Comparison of ENCODE assay signal across 26 cellular contexts in genomic region chr17:33934696-33935095, GRCh38.
DNase-seq lines count a peak whose midpoint lies in the region; ATAC-seq, FAIRE-seq and TF ChIP-seq lines count a peak whose summit lies in the region.
"Had no signal": no experiment of that assay in that cellular context is flagged by ENCODE, and none has a peak within 500 bp of the region (broad histone marks: within the 10 kb centered on the region; RNA-seq: fewer than 3 reads in every experiment).

No MANE protein-coding gene starts in this region.

- DNase-seq in K562 (ENCODE audit: extremely low read depth in 1 of 4, low spot score in 3 of 4) (peak in 2 of 4 experiments; percentile 42 to 47), mesenteric fat pad (ENCODE audit: low spot score) (peak; percentile 51), pancreas (no peak)
- DNase-seq in stimulated activated effector memory CD8-positive, alpha-beta T cell treated with anti-CD3 and anti-CD28 coated beads, Interleukin-12 subunit alpha, Interleukin-12 subunit beta, amount 100 ng/mL, for 72 hours (ENCODE audit: low spot score in 2 of 2): no peak
- DNase-seq in stimulated activated naive B cell treated with anti-CD40 and anti-IgM and Interleukin-4, amounts not matched to agents 10 μg/mL and 1 μg/mL and 100 μg/mL, for 72 hours: no peak
- DNase-seq: ACHN; BE2C; C1 segment of cervical spinal cord; CD4-positive, alpha-beta memory T cell; CD4-positive, CD25-positive, alpha-beta regulatory T cell; CD8-positive, alpha-beta memory T cell; COR-L47; DMS 273 treated with DMSO at 0.1 percent for 48 hours; DMS153; DMS53; DMS79; DND-41; EL; GDM1 had no signal

- no peaks in the 10 kb centered on the region for H3K9me3 Mint-ChIP-seq in stimulated activated effector memory CD8-positive, alpha-beta T cell treated with anti-CD3 and anti-CD28 coated beads, Interleukin-12 subunit alpha, Interleukin-12 subunit beta, amount 100 ng/mL, for 72 hours
- H3K9me3 Mint-ChIP-seq in stimulated activated naive B cell treated with anti-CD40 and anti-IgM and Interleukin-4, amounts not matched to agents 10 μg/mL and 1 μg/mL and 100 μg/mL, for 72 hours: no peaks in the 10 kb centered on the region
- H3K9me3 Mint-ChIP-seq: CD4-positive, alpha-beta memory T cell; CD8-positive, alpha-beta memory T cell had no signal

- no peak overlapping the region for H3K4me3 Mint-ChIP-seq in stimulated activated effector memory CD8-positive, alpha-beta T cell treated with anti-CD3 and anti-CD28 coated beads, Interleukin-12 subunit alpha, Interleukin-12 subunit beta, amount 100 ng/mL, for 72 hours
- H3K4me3 Mint-ChIP-seq in stimulated activated naive B cell treated with anti-CD40 and anti-IgM and Interleukin-4, amounts not matched to agents 10 μg/mL and 1 μg/mL and 100 μg/mL, for 72 hours: no peak overlapping the region
- H3K4me3 Mint-ChIP-seq: CD14-positive monocyte; CD4-positive, alpha-beta memory T cell; CD4-positive, CD25-positive, alpha-beta regulatory T cell; CD8-positive, alpha-beta memory T cell had no signal

- H2AFZ ChIP-seq in K562 (ENCODE audit: low read depth, low read length): no peak overlapping the region

- no peaks in the 10 kb centered on the region for H4K20me1 ChIP-seq in K562 (replicated peaks; ENCODE audit: control insufficient read depth, insufficient read depth, low read length)
- H4K20me1 ChIP-seq: BLaER1 had no signal

- H3K27me3 ChIP-seq in K562 (ENCODE audit: control insufficient read depth in 2 of 2, insufficient read depth in 2 of 2, low read length in 2 of 2): no peaks in the 10 kb centered on the region
- H3K27me3 ChIP-seq in pancreas: no peaks in the 10 kb centered on the region
- H3K27me3 ChIP-seq: BE2C, BLaER1 had no signal

- H3K4me1 ChIP-seq in K562 (replicated peaks in 1 of 2; ENCODE audit: control insufficient read depth in 2 of 2, insufficient read depth in 2 of 2, low read length in 2 of 2) (peaks cover 31 to 53% of the 10 kb centered on the region in 2 experiments; a peak in 4 of 5 replicates), pancreas (peaks cover 0 to 6% (median 0%) of the 10 kb centered on the region in 3 donors)
- H3K4me1 ChIP-seq: BLaER1 had no signal

- TF ChIP-seq RAD21 in K562 (CRISPR knock-in tag; conservative IDR thresholded peaks at IDR 0.05 in 1 of 2, IDR thresholded peaks at IDR 0.05 in 1 of 2): no peak

- H3K9ac ChIP-seq in K562 (ENCODE audit: insufficient read depth in 1 of 2, low read depth in 2 of 2, low read length in 2 of 2): no peak overlapping the region
- H3K9ac ChIP-seq: BLaER1 had no signal

- H3K36me3 Mint-ChIP-seq in stimulated activated effector memory CD8-positive, alpha-beta T cell treated with anti-CD3 and anti-CD28 coated beads, Interleukin-12 subunit alpha, Interleukin-12 subunit beta, amount 100 ng/mL, for 72 hours: no peaks in the 10 kb centered on the region
- H3K36me3 Mint-ChIP-seq in stimulated activated naive B cell treated with anti-CD40 and anti-IgM and Interleukin-4, amounts not matched to agents 10 μg/mL and 1 μg/mL and 100 μg/mL, for 72 hours: no peaks in the 10 kb centered on the region
- H3K36me3 Mint-ChIP-seq: CD14-positive monocyte; CD4-positive, alpha-beta memory T cell; CD4-positive, CD25-positive, alpha-beta regulatory T cell; CD8-positive, alpha-beta memory T cell had no signal

- WGBS in K562 (ENCODE audit: insufficient coverage, low coverage, missing lambda C conversion rate): 64% methylated on average over 1 of the region's 1 CpG
- 92 to 100% methylated on average over 1 of the region's 1 CpG for WGBS in pancreas, 2 donors

- POLR2A ChIA-PET in K562 (lab: Yijun Ruan, JAX): no interaction called here

- H3K79me2 ChIP-seq in K562 (ENCODE audit: control insufficient read depth, insufficient read depth, low read length): no peaks in the 10 kb centered on the region

- TF ChIP-seq CTCF in K562 (IDR thresholded peaks at IDR 0.05 in 2 of 3, conservative IDR thresholded peaks at IDR 0.05 in 1 of 3; ENCODE audit: insufficient read depth in 2 of 3, low read depth in 1 of 3, low read length in 3 of 3): no peak
- no peak for TF ChIP-seq CTCF in pancreas (IDR thresholded peaks at IDR 0.05)

- no peak for FAIRE-seq in K562 (lab: Jason Lieb, UNC)
- no peak for FAIRE-seq in pancreas (lab: Jason Lieb, UNC)
- FAIRE-seq: A204.1, GM12878, GM12892, GM18507 had no signal

- H3K9me3 ChIP-seq in K562 (replicated peaks; ENCODE audit: control insufficient read depth, insufficient read depth, low read depth, low read length) (no peaks in the 10 kb centered on the region), pancreas (no peaks in the 10 kb centered on the region)
- H3K9me3 ChIP-seq: BE2C, BLaER1 had no signal

- in situ Hi-C loops in K562 (cut with MboI): no loop called here

- H3K27ac Mint-ChIP-seq in stimulated activated effector memory CD8-positive, alpha-beta T cell treated with anti-CD3 and anti-CD28 coated beads, Interleukin-12 subunit alpha, Interleukin-12 subunit beta, amount 100 ng/mL, for 72 hours: no peak overlapping the region
- H3K27ac Mint-ChIP-seq in stimulated activated naive B cell treated with anti-CD40 and anti-IgM and Interleukin-4, amounts not matched to agents 10 μg/mL and 1 μg/mL and 100 μg/mL, for 72 hours: no peak overlapping the region
- H3K27ac Mint-ChIP-seq: CD14-positive monocyte; CD4-positive, alpha-beta memory T cell; CD4-positive, CD25-positive, alpha-beta regulatory T cell; CD8-positive, alpha-beta memory T cell had no signal

- no peaks in the 10 kb centered on the region for H3K9me1 ChIP-seq in K562 (ENCODE audit: control insufficient read depth, insufficient read depth, low read length)

- CTCF ChIA-PET in K562 (lab: Yijun Ruan, JAX; ENCODE audit: low intra/inter-chr PET ratio): no interaction called here

- H3K36me3 ChIP-seq in K562 (ENCODE audit: control insufficient read depth, insufficient read depth, low read length) (no peaks in the 10 kb centered on the region; the same call in 2 of the 3 replicates), pancreas (no peaks in the 10 kb centered on the region)
- H3K36me3 ChIP-seq: BE2C, BLaER1 had no signal

- H3K27ac ChIP-seq in K562 (ENCODE audit: extremely low read depth, low read depth, low read length): no peak overlapping the region
- H3K27ac ChIP-seq in pancreas: no peak overlapping the region
- H3K27ac ChIP-seq: 22Rv1, BLaER1 had no signal

- TF ChIP-seq POLR2A in K562 (conservative IDR thresholded peaks at IDR 0.05): no peak

- ATAC-seq in K562 (no peak), pancreas (no peak)
- peak; percentile 16 for ATAC-seq in stimulated activated effector memory CD8-positive, alpha-beta T cell treated with anti-CD3 and anti-CD28 coated beads, Interleukin-12 subunit alpha, Interleukin-12 subunit beta, amount 100 ng/mL, for 72 hours
- ATAC-seq in stimulated activated naive B cell treated with anti-CD40 and anti-IgM and Interleukin-4, amounts not matched to agents 10 μg/mL and 1 μg/mL and 100 μg/mL, for 72 hours (replicated peaks): no peak
- ATAC-seq: GM12878 had no signal

- no peaks in the 10 kb centered on the region for H3K27me3 Mint-ChIP-seq in stimulated activated naive B cell treated with anti-CD40 and anti-IgM and Interleukin-4, amounts not matched to agents 10 μg/mL and 1 μg/mL and 100 μg/mL, for 72 hours
- H3K27me3 Mint-ChIP-seq: CD4-positive, CD25-positive, alpha-beta regulatory T cell had no signal

- no TSS peak for BruUV-seq in K562 (replicated peaks; lab: Mats Ljungman, UMichigan)

- intact Hi-C loops in K562 (cut with micrococcal nuclease) (no loop called here), pancreas (cut with DNase I) (no loop called here)

- no peak for TF ChIP-seq EP300 in K562 (IDR thresholded peaks at IDR 0.05; ENCODE audit: low read length)

- peak overlapping the region; percentile 5; the same call in 1 of the 2 replicates for H3K4me2 ChIP-seq in K562 (ENCODE audit: insufficient read depth, low read length)
- H3K4me2 ChIP-seq: BLaER1 had no signal

- H3K4me1 Mint-ChIP-seq in stimulated activated effector memory CD8-positive, alpha-beta T cell treated with anti-CD3 and anti-CD28 coated beads, Interleukin-12 subunit alpha, Interleukin-12 subunit beta, amount 100 ng/mL, for 72 hours: peaks cover 6% of the 10 kb centered on the region
- no peaks in the 10 kb centered on the region for H3K4me1 Mint-ChIP-seq in stimulated activated naive B cell treated with anti-CD40 and anti-IgM and Interleukin-4, amounts not matched to agents 10 μg/mL and 1 μg/mL and 100 μg/mL, for 72 hours
- H3K4me1 Mint-ChIP-seq: CD14-positive monocyte; CD4-positive, alpha-beta memory T cell; CD4-positive, CD25-positive, alpha-beta regulatory T cell; CD8-positive, alpha-beta memory T cell had no signal

- H3K4me3 ChIP-seq in K562 (no peak overlapping the region), pancreas (no peak overlapping the region)
- H3K4me3 ChIP-seq: BLaER1, GM12878 had no signal

TF ChIP-seq in K562, 482 proteins besides CTCF, POLR2A, EP300 and RAD21:
- TF ChIP-seq TCF3 (CRISPR knock-in tag; IDR thresholded peaks at IDR 0.05) (peak; percentile 12; the same call in 1 of the 2 replicates), CBFA2T2 (conservative IDR thresholded peaks at IDR 0.05) (peak; percentile 52; the same call in 1 of the 2 replicates), HDGF (IDR thresholded peaks at IDR 0.05) (0 out of 2 replicates have a peak, but pooled peaks have one; percentile 73), NCOR1 (IDR thresholded peaks at IDR 0.05) (0 out of 2 replicates have a peak, but pooled peaks have one; percentile 18), ZNF699 (CRISPR knock-in tag; IDR thresholded peaks at IDR 0.05; ENCODE audit: insufficient replicate concordance) (no peak), MTA2 (IDR thresholded peaks at IDR 0.05; ENCODE audit: low read depth) (0 out of 2 replicates have a peak, but pooled peaks have one; percentile 28), MXI1 (IDR thresholded peaks at IDR 0.05; ENCODE audit: low read depth, low read length) (no peak), SOX6 (IDR thresholded peaks at IDR 0.05) (0 out of 2 replicates have a peak, but pooled peaks have one; percentile 11), MAFF (IDR thresholded peaks at IDR 0.05; ENCODE audit: low read length) (no peak), ARID1B (IDR thresholded peaks at IDR 0.05) (peak; percentile 64), CBFA2T3 (IDR thresholded peaks at IDR 0.05) (peak; percentile 68), EGR1 (conservative IDR thresholded peaks at IDR 0.05) (peak; percentile 33), CREM (IDR thresholded peaks at IDR 0.05; ENCODE audit: low read depth) (no peak), HDAC1 (IDR thresholded peaks at IDR 0.05) (0 out of 4 replicates have a peak, but pooled peaks of 1 of the 2 experiments have one; percentile 33), TSC22D4 (tag; IDR thresholded peaks at IDR 0.05) (no peak), NFIC (IDR thresholded peaks at IDR 0.05) (0 out of 2 replicates have a peak, but pooled peaks have one; percentile 14), TAL1 (IDR thresholded peaks at IDR 0.05) (peak; percentile 46; the same call in 1 of the 2 replicates)
